In genomic region chr5:174706997-174707548, GRCh38 we compare ENCODE assay signal across 22 cellular contexts. TPM values are rescaled to one million over a fixed set of nuclear protein-coding genes. Genes with fewer than 3 reads are reported as not detected.
A peak's percentile ranks its signal among the peaks of the same experiment; 100 is the strongest.
DNase-seq lines count a peak whose midpoint lies in the region; ATAC-seq, FAIRE-seq and TF ChIP-seq lines count a peak whose summit lies in the region.
"Had no signal": no experiment of that assay in that cellular context is flagged by ENCODE, and none has a peak within 500 bp of the region (broad histone marks: within the 10 kb centered on the region; RNA-seq: fewer than 3 reads in every experiment).

No MANE protein-coding gene starts in this region.

- H3K36me3 ChIP-seq in astrocyte (ENCODE audit: insufficient read depth, low read length) = no peaks in the 10 kb centered on the region
- H3K36me3 ChIP-seq in smooth muscle cell (ENCODE audit: low read depth) = no peaks in the 10 kb centered on the region

- DNase-seq in EH (ENCODE audit: low read depth) (peak; percentile 58), astrocyte (ENCODE audit: low read depth) (peak; percentile 18), mesenteric fat pad (ENCODE audit: low spot score) (peak; percentile 3), smooth muscle cell (lab: John Stamatoyannopoulos, UW; ENCODE audit: unreplicated experiment) (no peak)
- no peak for DNase-seq in activated CD4-positive, alpha-beta T cell treated with anti-CD3 and anti-CD28 coated beads for 36 hours
- DNase-seq in stimulated activated CD4-positive, alpha-beta T cell treated with anti-CD3 and anti-CD28 coated beads, Interleukin-15, amount 100 ng/mL, for 24 hours = no peak
- DNase-seq: AML-193, DMS 273 treated with DMSO at 0.1 percent for 48 hours, DND-41, H9, KBM-7, NCI-H1417, NCI-H187, NCI-H2107, NCI-H524, NCI-H82, SHP77 had no signal

- peaks cover 27% of the 10 kb centered on the region for H3K27me3 Mint-ChIP-seq in astrocyte (ENCODE audit: low read depth, unreplicated experiment)
- peaks cover 13% of the 10 kb centered on the region for H3K27me3 Mint-ChIP-seq in activated CD4-positive, alpha-beta T cell treated with anti-CD3 and anti-CD28 coated beads for 36 hours

- H3K27me3 ChIP-seq in astrocyte (ENCODE audit: insufficient read depth, low read length) (peaks cover 25% of the 10 kb centered on the region), smooth muscle cell (ENCODE audit: low read depth) (no peaks in the 10 kb centered on the region)

- intact Hi-C loops in activated CD4-positive, alpha-beta T cell treated with anti-CD3 and anti-CD28 coated beads for 36 hours (cut with DNase I, micrococcal nuclease) = no loop called here

- FAIRE-seq in astrocyte (lab: Jason Lieb, UNC) = no peak
- FAIRE-seq: G401.6 had no signal

- no peak overlapping the region for H3K4me3 Mint-ChIP-seq in astrocyte (ENCODE audit: unreplicated experiment)
- no peak overlapping the region for H3K4me3 Mint-ChIP-seq in activated CD4-positive, alpha-beta T cell treated with anti-CD3 and anti-CD28 coated beads for 36 hours
- H3K4me3 Mint-ChIP-seq: H9 had no signal

- CTCF ChIA-PET in activated CD4-positive, alpha-beta T cell treated with anti-CD3 and anti-CD28 coated beads for 36 hours (lab: Charles Lee) = no interaction called here

- H3K4me1 Mint-ChIP-seq in astrocyte (ENCODE audit: low read depth, unreplicated experiment) = no peaks in the 10 kb centered on the region
- H3K4me1 Mint-ChIP-seq in activated CD4-positive, alpha-beta T cell treated with anti-CD3 and anti-CD28 coated beads for 36 hours = no peaks in the 10 kb centered on the region
- H3K4me1 Mint-ChIP-seq: CD14-positive monocyte, H9 had no signal

- H3K9me3 Mint-ChIP-seq in astrocyte (ENCODE audit: unreplicated experiment) = no peaks in the 10 kb centered on the region
- H3K9me3 Mint-ChIP-seq in activated CD4-positive, alpha-beta T cell treated with anti-CD3 and anti-CD28 coated beads for 36 hours (ENCODE audit: low read depth) = no peaks in the 10 kb centered on the region
- H3K9me3 Mint-ChIP-seq: H9 had no signal

- WGBS in smooth muscle cell (ENCODE audit: low lambda C conversion rate) = 12% methylated on average over 8 of the region's 8 CpGs

- H3K9ac ChIP-seq in astrocyte (ENCODE audit: low read length) (no peak overlapping the region), smooth muscle cell (ENCODE audit: low read depth) (no peak overlapping the region)

- H3K27ac ChIP-seq in astrocyte (ENCODE audit: low read depth, low read length) (no peak overlapping the region), smooth muscle cell (ENCODE audit: low read depth) (peak overlapping the region; percentile 10)

- no peaks in the 10 kb centered on the region for H3K79me2 ChIP-seq in astrocyte (ENCODE audit: insufficient read depth, low read length)
- no peaks in the 10 kb centered on the region for H3K79me2 ChIP-seq in smooth muscle cell (ENCODE audit: low read depth)

- H3F3A ChIP-seq in smooth muscle cell (ENCODE audit: low read depth) = no peaks in the 10 kb centered on the region

- TF ChIP-seq CTCF in astrocyte (IDR thresholded peaks at IDR 0.05; ENCODE audit: insufficient read depth, low read depth, low read length) = no peak
- no peak for TF ChIP-seq CTCF in smooth muscle cell (IDR thresholded peaks at IDR 0.05; ENCODE audit: borderline replicate concordance, insufficient read depth, poor library complexity, severe bottlenecking)

- H2AFZ ChIP-seq in astrocyte (ENCODE audit: low read depth, low read length) = no peak overlapping the region
- no peak overlapping the region for H2AFZ ChIP-seq in smooth muscle cell (ENCODE audit: low read depth)

- H3K4me3 ChIP-seq in astrocyte (ENCODE audit: insufficient read depth, low read depth, low read length) (no peak overlapping the region), smooth muscle cell (no peak overlapping the region)

- H3K36me3 Mint-ChIP-seq in astrocyte (ENCODE audit: low read depth, unreplicated experiment) = no peaks in the 10 kb centered on the region
- no peaks in the 10 kb centered on the region for H3K36me3 Mint-ChIP-seq in activated CD4-positive, alpha-beta T cell treated with anti-CD3 and anti-CD28 coated beads for 36 hours (ENCODE audit: low read depth)
- H3K36me3 Mint-ChIP-seq: CD14-positive monocyte had no signal

- H3K4me1 ChIP-seq in astrocyte (ENCODE audit: insufficient read depth, low read length) = no peaks in the 10 kb centered on the region
- no peaks in the 10 kb centered on the region for H3K4me1 ChIP-seq in smooth muscle cell (ENCODE audit: low read depth)

- no peak for ATAC-seq in activated CD4-positive, alpha-beta T cell treated with anti-CD3 and anti-CD28 coated beads for 36 hours
- no peak for ATAC-seq in HG03457 (IDR thresholded peaks at IDR 0.05; ENCODE audit: unreplicated experiment)
- ATAC-seq: SK-N-SH treated with all-trans-retinoic acid at 6 μM for 48 hours had no signal

- H3K27ac Mint-ChIP-seq in astrocyte (ENCODE audit: unreplicated experiment) = no peak overlapping the region
- H3K27ac Mint-ChIP-seq in activated CD4-positive, alpha-beta T cell treated with anti-CD3 and anti-CD28 coated beads for 36 hours = no peak overlapping the region
- H3K27ac Mint-ChIP-seq: H9 had no signal

- H3K4me2 ChIP-seq in astrocyte (ENCODE audit: low read length) (no peak overlapping the region), smooth muscle cell (peak overlapping the region; percentile 51)

- H3K9me3 ChIP-seq in astrocyte (ENCODE audit: insufficient read depth, low read depth, low read length) = no peaks in the 10 kb centered on the region
- no peaks in the 10 kb centered on the region for H3K9me3 ChIP-seq in smooth muscle cell (replicated peaks; ENCODE audit: low read depth)

- POLR2A ChIA-PET in activated CD4-positive, alpha-beta T cell treated with anti-CD3 and anti-CD28 coated beads for 36 hours (lab: Charles Lee) = no interaction called here

- no peaks in the 10 kb centered on the region for H4K20me1 ChIP-seq in astrocyte (ENCODE audit: insufficient read depth, low read length)
- H4K20me1 ChIP-seq in smooth muscle cell (ENCODE audit: low read depth) = no peaks in the 10 kb centered on the region

RNA-seq across cellular contexts. Expression of gene MSX2, which starts 17.3 kb away (rescaled TPM):
- 5.6 and 12.0 TPM in 2 replicates for total RNA-seq in astrocyte
- total RNA-seq in mesenteric fat pad = 1.8 TPM
- total RNA-seq in smooth muscle cell = 54.4 and 76.8 TPM in 2 replicates
- 50.7 and 70.9 TPM in 2 replicates for polyA plus RNA-seq in smooth muscle cell
- not detected for total RNA-seq in activated CD4-positive, alpha-beta T cell treated with anti-CD3 and anti-CD28 coated beads for 36 hours
- total RNA-seq: A673 had no signal

Comparison
In these comparisons a context has a peak if more than half of its experiments do, and no peak if none do; other contexts are left out.
1. DNase-seq: peak in EH (single experiment), astrocyte (single experiment) and mesenteric fat pad (single experiment); none in smooth muscle cell (single experiment), activated CD4-positive, alpha-beta T cell treated with anti-CD3 and anti-CD28 coated beads for 36 hours (single experiment) and stimulated activated CD4-positive, alpha-beta T cell treated with anti-CD3 and anti-CD28 coated beads, Interleukin-15, amount 100 ng/mL, for 24 hours (single experiment).